18 cellular contexts compared by ENCODE assay signal in the genomic region with DNA sequence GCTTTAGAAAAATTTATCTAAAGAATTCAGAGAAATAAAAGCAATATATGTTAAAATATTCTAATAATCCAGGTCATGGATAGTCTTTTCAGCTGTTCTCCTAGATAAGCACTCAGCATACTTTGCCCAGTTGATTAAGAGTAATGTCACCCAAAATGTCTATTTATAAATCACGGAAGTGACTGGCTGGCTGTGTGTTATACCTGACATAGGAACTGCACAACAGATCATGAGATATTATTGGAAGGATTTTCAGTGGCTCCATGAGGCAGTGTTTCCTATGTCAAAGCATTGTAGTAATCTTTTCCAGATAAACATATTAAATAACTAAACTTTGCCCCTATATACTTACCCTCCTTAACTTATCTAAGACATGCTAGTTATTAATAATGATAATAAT.
A peak's percentile ranks its signal among the peaks of the same experiment; 100 is the strongest.
DNase-seq lines count a peak whose midpoint lies in the region; ATAC-seq, FAIRE-seq and TF ChIP-seq lines count a peak whose summit lies in the region.
"Had no signal": no experiment of that assay in that cellular context is flagged by ENCODE, and none has a peak within 500 bp of the region (broad histone marks: within the 10 kb centered on the region; RNA-seq: fewer than 3 reads in every experiment).

No MANE protein-coding gene starts in this region.

- H3K4me3 ChIP-seq in DOHH2 (ENCODE audit: low read length) (no peak overlapping the region), PC-3 (ENCODE audit: low read length) (no peak overlapping the region), pancreas (no peak overlapping the region)
- H3K4me3 ChIP-seq: Peyer's patch, SK-N-MC had no signal

- peak; percentile 23 for DNase-seq in PC-3
- DNase-seq in dermis microvascular lymphatic vessel endothelial cell (ENCODE audit: low read depth in 2 of 2) = peak; percentile 71 to 87
- DNase-seq in pancreas = no peak
- no peak for DNase-seq in NCI-H187 (lab: John Stamatoyannopoulos, UW)
- DNase-seq: DMS79 treated with DMSO at 0.1 percent for 48 hours, MM.1S, NCI-H1092, NCI-H1436 treated with DMSO at 0.1 percent for 48 hours, NCI-H2029 treated with DMSO at 0.1 percent for 48 hours, NCI-H2171 treated with DMSO at 0.1 percent for 48 hours, NCI-H446 treated with DMSO at 0.1 percent for 48 hours, NCI-H69, Peyer's patch had no signal

- no peaks in the 10 kb centered on the region for H3K27me3 ChIP-seq in DOHH2 (ENCODE audit: control insufficient read depth, low read length)
- no peaks in the 10 kb centered on the region for H3K27me3 ChIP-seq in PC-3 (ENCODE audit: low read length)
- H3K27me3 ChIP-seq in pancreas = no peaks in the 10 kb centered on the region
- H3K27me3 ChIP-seq: Peyer's patch had no signal

- H3F3A ChIP-seq in DOHH2 (ENCODE audit: control insufficient read depth, insufficient read depth) (peaks cover 20% of the 10 kb centered on the region), PC-3 (ENCODE audit: low read length, unreplicated experiment) (no peaks in the 10 kb centered on the region)

- peaks cover 8% of the 10 kb centered on the region for H3K79me2 ChIP-seq in DOHH2 (ENCODE audit: control insufficient read depth, low read length)
- no peaks in the 10 kb centered on the region for H3K79me2 ChIP-seq in PC-3 (ENCODE audit: low read length)

- H3K27ac ChIP-seq in DOHH2 (ENCODE audit: low read depth, low read length) (peak overlapping the region; percentile 28; the same call in 1 of the 2 replicates), PC-3 (ENCODE audit: low read length) (no peak overlapping the region), pancreas (peak overlapping the region; percentile 0 to 66 (median 42))
- H3K27ac ChIP-seq: Peyer's patch, SK-N-MC had no signal

- POLR2A ChIA-PET in PC-3 (lab: Charles Lee; ENCODE audit: unreplicated experiment) = no interaction called here

- no peak for FAIRE-seq in pancreas (lab: Jason Lieb, UNC)
- FAIRE-seq: HTR-8/SVneo had no signal

- ATAC-seq in PC-3 (peak; percentile 7; the same call in 1 of the 2 replicates), pancreas (peak; percentile 69 to 74 (median 72)), HG03196 (IDR thresholded peaks at IDR 0.05; ENCODE audit: unreplicated experiment) (no peak), HG03139 (IDR thresholded peaks at IDR 0.05; ENCODE audit: unreplicated experiment) (no peak)

- TF ChIP-seq CTCF in DOHH2 (IDR thresholded peaks at IDR 0.05; ENCODE audit: low read depth, low read length, poor library complexity, severe bottlenecking) (no peak), PC-3 (conservative IDR thresholded peaks at IDR 0.05; ENCODE audit: low read depth, low read length) (no peak), pancreas (IDR thresholded peaks at IDR 0.05) (no peak)

- no peak overlapping the region for H3K9ac ChIP-seq in PC-3 (ENCODE audit: low read length)

- H2AFZ ChIP-seq in PC-3 (ENCODE audit: low read length) = no peak overlapping the region

- no peaks in the 10 kb centered on the region for H3K9me3 ChIP-seq in DOHH2 (ENCODE audit: control insufficient read depth, insufficient read depth, low read length)
- H3K9me3 ChIP-seq in PC-3 (ENCODE audit: low read length) = no peaks in the 10 kb centered on the region
- no peaks in the 10 kb centered on the region for H3K9me3 ChIP-seq in pancreas
- H3K9me3 ChIP-seq: Peyer's patch had no signal

- intact Hi-C loops in PC-3 (cut with micrococcal nuclease) (loop anchor here (5.0 kb wide), 1 partner anchor 432 kb away; no protein-coding TSS in a partner anchor), pancreas (cut with DNase I) (no loop called here)

- CTCF ChIA-PET in PC-3 (lab: Charles Lee) = no interaction called here

- peaks cover 32% of the 10 kb centered on the region for H3K4me1 ChIP-seq in DOHH2 (ENCODE audit: control insufficient read depth, low read length)
- peaks cover 22% of the 10 kb centered on the region for H3K4me1 ChIP-seq in PC-3 (ENCODE audit: insufficient read depth, low read length)
- H3K4me1 ChIP-seq in pancreas = peaks cover 12 to 24% (median 19%) of the 10 kb centered on the region in 3 donors

- H3K9me2 ChIP-seq in DOHH2 (replicated peaks; ENCODE audit: control insufficient read depth, low read length) (no peaks in the 10 kb centered on the region), PC-3 (replicated peaks; ENCODE audit: low read length) (no peaks in the 10 kb centered on the region)

- WGBS in pancreas, 2 donors = 14 to 19% methylated on average over 1 of the region's 1 CpG

- H3K4me2 ChIP-seq in DOHH2 (ENCODE audit: low read length) (peak overlapping the region; percentile 30), PC-3 (ENCODE audit: low read length) (no peak overlapping the region)

- peaks cover 7% of the 10 kb centered on the region for H3K36me3 ChIP-seq in DOHH2 (ENCODE audit: control insufficient read depth, low read length)
- H3K36me3 ChIP-seq in PC-3 (ENCODE audit: low read depth, low read length) = no peaks in the 10 kb centered on the region
- no peaks in the 10 kb centered on the region for H3K36me3 ChIP-seq in pancreas
- H3K36me3 ChIP-seq: Peyer's patch had no signal

- H4K20me1 ChIP-seq in DOHH2 (ENCODE audit: control insufficient read depth, insufficient read depth, low read depth, low read length) (no peaks in the 10 kb centered on the region), PC-3 (ENCODE audit: low read length) (no peaks in the 10 kb centered on the region)

- no TSS peak for BruUV-seq in PC-3 (replicated peaks; lab: Mats Ljungman, UMichigan)

Comparison
In these comparisons a context has a peak if more than half of its experiments do, and no peak if none do; other contexts are left out.
1. ATAC-seq: peak in PC-3 (single experiment) and pancreas (4 of 4); none in HG03196 (single experiment) and HG03139 (single experiment).
2. DNase-seq: peak in PC-3 (single experiment) and dermis microvascular lymphatic vessel endothelial cell (2 of 2); none in pancreas (0 of 6) and NCI-H187 (0 of 2).